ENCODE assay signal across 8 cellular contexts in the genomic region with DNA sequence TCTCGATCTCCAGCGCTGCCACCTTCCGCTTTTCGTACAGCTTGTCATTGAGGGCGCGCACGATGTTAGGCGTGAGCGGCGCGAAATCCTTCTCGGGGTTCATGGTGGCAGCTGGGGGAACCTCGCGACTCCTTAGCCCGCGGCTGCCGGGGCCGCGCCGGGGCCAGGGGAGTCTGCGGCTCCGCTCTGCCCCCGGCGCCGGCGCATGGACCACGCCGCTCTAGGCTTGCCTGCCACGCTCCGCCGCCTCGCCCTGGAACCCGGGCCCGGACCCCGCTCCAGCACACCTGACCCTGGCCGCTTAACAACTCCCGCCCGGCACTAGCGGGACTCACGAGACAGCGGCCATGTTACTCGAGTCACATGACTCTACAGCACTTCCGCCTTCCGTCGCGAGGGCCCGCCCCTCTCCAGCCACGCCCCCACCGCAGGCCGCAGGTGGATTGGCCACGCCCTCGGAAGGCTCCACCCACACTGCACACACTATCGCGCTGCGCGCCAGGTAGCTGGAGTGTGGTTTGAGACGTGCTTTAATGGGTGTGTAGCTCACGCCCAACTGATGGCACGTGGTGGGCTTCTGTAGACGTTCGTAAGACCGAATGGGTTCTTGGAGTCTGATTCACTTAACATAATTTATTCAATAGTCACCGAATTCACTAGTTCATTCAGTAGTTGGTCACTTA. TPM values are rescaled to one million over a fixed set of nuclear protein-coding genes. Genes with fewer than 3 reads are reported as not detected.
A peak's percentile ranks its signal among the peaks of the same experiment; 100 is the strongest.
DNase-seq lines count a peak whose midpoint lies in the region; ATAC-seq and TF ChIP-seq lines count a peak whose summit lies in the region.

A gene (minus strand): TSS at position 361 of the 683 bp plus-strand sequence. CDS start 258 bp downstream, at position 103.

- H3K36me3 ChIP-seq in adrenal gland (replicated peaks in 1 of 2): no peaks in the 10 kb centered on the region
- H3K36me3 ChIP-seq in upper lobe of right lung: peaks cover 7% of the 10 kb centered on the region

- peaks cover 24% of the 10 kb centered on the region for H3K27me3 Mint-ChIP-seq in progenitor cell of endocrine pancreas

- TF ChIP-seq POLR2A in adrenal gland (IDR thresholded peaks at IDR 0.05): peak; percentile 63 to 67

- peak within 1 kb of the TSS; percentile 89 for H3K4me3 Mint-ChIP-seq in progenitor cell of endocrine pancreas (ENCODE audit: low read depth)

- no peak for TF ChIP-seq CTCF in GM13977 (IDR thresholded peaks at IDR 0.05; ENCODE audit: extremely low read depth, insufficient read depth, missing control alignments)
- peak in 1 of 6 experiments; percentile 9 for TF ChIP-seq CTCF in adrenal gland (IDR thresholded peaks at IDR 0.05)
- no peak for TF ChIP-seq CTCF in progenitor cell of endocrine pancreas (IDR thresholded peaks at IDR 0.05; ENCODE audit: unreplicated experiment)
- TF ChIP-seq CTCF in upper lobe of right lung (IDR thresholded peaks at IDR 0.05): no peak

- H3K27ac ChIP-seq in adrenal gland: peak within 1 kb of the TSS in 3 of 5 donors; percentile 53 to 83 (median 62)
- H3K27ac ChIP-seq in upper lobe of right lung: peak within 1 kb of the TSS; percentile 81

- DNase-seq in GM13977 (ENCODE audit: low spot score) (peak; percentile 98), NCI-H146 treated with DMSO at 0.1 percent for 48 hours (lab: John Stamatoyannopoulos, UW; ENCODE audit: unreplicated experiment) (peak; percentile 81), T-helper 1 cell (peak; percentile 92 to 97 (median 94)), adrenal gland (peak; percentile 87 to 96 (median 93)), left cardiac atrium (peak; percentile 91), progenitor cell of endocrine pancreas (ENCODE audit: low spot score, unreplicated experiment) (peak; percentile 96), upper lobe of right lung (peak; percentile 98)

- in situ Hi-C loops in GM13977 (cut with MboI; ENCODE audit: low pct_unique_long_range_greater_than_20kb, low sequenced_read_pairs, unreplicated experiment): no loop called here

- 0 to 4% (median 1%) methylated on average over 12 to 63 of the region's 63 CpGs for WGBS in adrenal gland, 4 donors

- ATAC-seq in HG02870 (IDR thresholded peaks at IDR 0.05; ENCODE audit: unreplicated experiment): peak; percentile 92
- peak; percentile 99 for ATAC-seq in left cardiac atrium
- peak; percentile 98 for ATAC-seq in upper lobe of right lung

- peak within 1 kb of the TSS; percentile 95 for H3K27ac Mint-ChIP-seq in progenitor cell of endocrine pancreas

- peaks cover 12% of the 10 kb centered on the region for H3K4me1 Mint-ChIP-seq in progenitor cell of endocrine pancreas (ENCODE audit: low read depth)

- H3K4me1 ChIP-seq in adrenal gland (replicated peaks in 1 of 2) (peaks cover 5 to 20% of the 10 kb centered on the region in 2 donors), upper lobe of right lung (peaks cover 15% of the 10 kb centered on the region)

- H3K9me3 ChIP-seq in adrenal gland (replicated peaks in 1 of 3): no peaks in the 10 kb centered on the region
- no peaks in the 10 kb centered on the region for H3K9me3 ChIP-seq in upper lobe of right lung

- intact Hi-C loops in adrenal gland (cut with DNase I) (no loop called here), left cardiac atrium (cut with DNase I) (no loop called here), upper lobe of right lung (cut with DNase I) (no loop called here)

- peak within 1 kb of the TSS; percentile 59 to 93 (median 76) for H3K4me3 ChIP-seq in adrenal gland
- peak within 1 kb of the TSS; percentile 80 for H3K4me3 ChIP-seq in upper lobe of right lung

- peaks cover 4% of the 10 kb centered on the region for H3K9me3 Mint-ChIP-seq in progenitor cell of endocrine pancreas (ENCODE audit: low read depth)

- H3K36me3 Mint-ChIP-seq in progenitor cell of endocrine pancreas (ENCODE audit: insufficient read depth): no peaks in the 10 kb centered on the region

- H3K27me3 ChIP-seq in adrenal gland: peaks cover under 1% of the 10 kb centered on the region
- no peaks in the 10 kb centered on the region for H3K27me3 ChIP-seq in upper lobe of right lung

RNA-seq across cellular contexts. Expression of the gene that starts here (rescaled TPM):
- 10 to 100 TPM; 31.0 to 74.8 (median 50.1) TPM for total RNA-seq in adrenal gland
- 10 to 100 TPM; 24.6 to 74.3 (median 66.2) TPM for polyA plus RNA-seq in adrenal gland
- total RNA-seq in left cardiac atrium: 10 to 100 TPM; 19.4 to 20.2 TPM
- total RNA-seq in progenitor cell of endocrine pancreas: 38.4 and 39.0 TPM in 2 replicates
- 52.2 TPM for total RNA-seq in upper lobe of right lung

Comparison
In these comparisons a context has a peak if more than half of its experiments do, and no peak if none do; other contexts are left out.
1. Peak in every context shown above with its lines: DNase-seq, ATAC-seq, H3K4me3 ChIP-seq and H3K27ac ChIP-seq.